In genomic region chr15:63772531-63772930, GRCh38 we compare ENCODE assay signal across 18 cellular contexts.
"Had no signal": no experiment of that assay in that cellular context is flagged by ENCODE, and none has a peak within 500 bp of the region (broad histone marks: within the 10 kb centered on the region; RNA-seq: fewer than 3 reads in every experiment).

No MANE protein-coding gene starts in this region.

- DNase-seq: colonic mucosa; effector CD4-positive, alpha-beta T cell; endodermal cell; erythroblast; foreskin keratinocyte; kidney; left cardiac atrium; left ventricle myocardium inferior; lower lobe of right lung; natural killer cell; nucleus accumbens; ovary; sigmoid colon; small intestine; stimulated activated CD4-positive, alpha-beta T cell treated with anti-CD3 and anti-CD28 coated beads, Interleukin-12 subunit alpha, Interleukin-12 subunit beta, amount 100 ng/mL, for 4 hours; stimulated activated naive CD4-positive, alpha-beta T cell; trophoblast cell had no signal

- FAIRE-seq: endothelial cell of umbilical vein, small intestine had no signal
